ENCODE assay signal across 22 cellular contexts in genomic region chr2:219081096-219081495, GRCh38.
DNase-seq lines count a peak whose midpoint lies in the region; ATAC-seq and TF ChIP-seq lines count a peak whose summit lies in the region.
"Had no signal": no experiment of that assay in that cellular context is flagged by ENCODE, and none has a peak within 500 bp of the region (broad histone marks: within the 10 kb centered on the region; RNA-seq: fewer than 3 reads in every experiment).

No MANE protein-coding gene starts in this region.

- H3K4me3 ChIP-seq in muscle layer of duodenum (ENCODE audit: low read depth in 1 of 2, low read length in 2 of 2) = no peak overlapping the region
- H3K4me3 ChIP-seq in MM.1S (ENCODE audit: low read length) = no peak overlapping the region
- H3K4me3 ChIP-seq: MG63 had no signal

- no peak overlapping the region for H2AFZ ChIP-seq in MM.1S (ENCODE audit: low read length)

- no peak for TF ChIP-seq CTCF in MM.1S (IDR thresholded peaks at IDR 0.05; ENCODE audit: low read length)

- H4K20me1 ChIP-seq in MM.1S (ENCODE audit: insufficient read depth, low read length) = no peaks in the 10 kb centered on the region

- H3K27ac ChIP-seq in muscle layer of duodenum (ENCODE audit: low read length) = peak overlapping the region; percentile 50
- no peak overlapping the region for H3K27ac ChIP-seq in MM.1S (ENCODE audit: low read length)
- H3K27ac ChIP-seq: 22Rv1 had no signal

- no peaks in the 10 kb centered on the region for H3K9me2 ChIP-seq in MM.1S (replicated peaks; ENCODE audit: insufficient read depth, low read length)

- ATAC-seq in HG03175 (IDR thresholded peaks at IDR 0.05; ENCODE audit: unreplicated experiment) = no peak
- no peak for ATAC-seq in HG02571 (IDR thresholded peaks at IDR 0.05; ENCODE audit: unreplicated experiment)
- ATAC-seq: CD8-positive, alpha-beta T cell; Right ventricle myocardium inferior had no signal

- no peaks in the 10 kb centered on the region for H3F3A ChIP-seq in MM.1S (ENCODE audit: insufficient read depth, low read length)

- no peaks in the 10 kb centered on the region for H3K79me2 ChIP-seq in MM.1S (ENCODE audit: low read length)

- no peaks in the 10 kb centered on the region for H3K9me3 ChIP-seq in muscle layer of duodenum (ENCODE audit: control insufficient read depth in 1 of 2, low read length in 2 of 2)
- no peaks in the 10 kb centered on the region for H3K9me3 ChIP-seq in MM.1S (replicated peaks; ENCODE audit: insufficient read depth, low read length)
- H3K9me3 ChIP-seq: MG63 had no signal

- H3K36me3 ChIP-seq in muscle layer of duodenum (ENCODE audit: control insufficient read depth in 1 of 2, insufficient read depth in 2 of 2, low read length in 2 of 2) (peaks cover 7 to 13% of the 10 kb centered on the region in 2 donors), MM.1S (replicated peaks; ENCODE audit: insufficient read depth, low read length) (no peaks in the 10 kb centered on the region; the same call in 1 of the 2 replicates)
- H3K36me3 ChIP-seq: MG63 had no signal

- peak; percentile 20 for DNase-seq in NCI-H510A treated with DMSO at 0.1 percent for 48 hours (lab: John Stamatoyannopoulos, UW)
- no peak for DNase-seq in NCI-H510A (lab: John Stamatoyannopoulos, UW)
- peak; percentile 38 for DNase-seq in iPS-NIHi7 (ENCODE audit: extremely low spot score)
- no peak for DNase-seq in MM.1S
- DNase-seq in NCI-H2227 (lab: John Stamatoyannopoulos, UW; ENCODE audit: unreplicated experiment) = no peak
- DNase-seq: ACHN; C1 segment of cervical spinal cord; CD8-positive, alpha-beta T cell; DMS153; GF-D8; MG63; NCI-H1048; NCI-H1417 treated with DMSO at 0.1 percent for 48 hours; NCI-H187 treated with DMSO at 0.1 percent for 48 hours; NCI-H226; NCI-H524 treated with DMSO at 0.1 percent for 48 hours; NCI-H82 had no signal

- H3K27me3 ChIP-seq in muscle layer of duodenum (ENCODE audit: low read depth, low read length) = no peaks in the 10 kb centered on the region
- H3K27me3 ChIP-seq in MM.1S (replicated peaks; ENCODE audit: insufficient read depth, low read length) = no peaks in the 10 kb centered on the region
- H3K27me3 ChIP-seq: MG63 had no signal

- no peak overlapping the region for H3K4me2 ChIP-seq in MM.1S (ENCODE audit: low read depth, low read length)

- H3K4me1 ChIP-seq in muscle layer of duodenum (ENCODE audit: control insufficient read depth in 1 of 2, insufficient read depth in 2 of 2, low read length in 2 of 2) (peaks cover 0 to 6% of the 10 kb centered on the region in 2 donors), MM.1S (ENCODE audit: low read length) (no peaks in the 10 kb centered on the region)

- no peak overlapping the region for H3K9ac ChIP-seq in MM.1S (ENCODE audit: low read length)

Comparison
In these comparisons a context has a peak if more than half of its experiments do, and no peak if none do; other contexts are left out.
1. DNase-seq: peak in NCI-H510A treated with DMSO at 0.1 percent for 48 hours (single experiment) and iPS-NIHi7 (single experiment); none in NCI-H510A (single experiment), MM.1S (single experiment) and NCI-H2227 (single experiment).